ENCODE assay signal across 9 cellular contexts in the genomic region with DNA sequence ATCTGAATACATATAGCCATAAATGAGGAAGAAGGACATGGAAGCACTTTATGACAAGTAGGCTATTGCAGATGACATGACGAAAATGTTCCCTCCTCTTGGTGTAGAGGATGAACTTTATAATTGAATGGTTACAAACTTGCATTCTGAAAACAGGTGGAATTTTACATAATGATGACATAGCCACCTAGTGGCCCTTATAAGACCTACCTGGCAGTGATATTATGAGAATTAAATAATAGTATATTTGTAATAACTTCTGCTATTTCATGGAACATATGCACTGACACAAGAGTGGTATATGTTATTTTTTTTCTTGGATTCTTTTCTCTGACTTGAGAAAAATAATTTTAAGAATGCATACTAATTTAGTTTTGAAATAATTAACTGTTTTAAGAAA. TPM values are rescaled to one million over a fixed set of nuclear protein-coding genes. Genes with fewer than 3 reads are reported as not detected.
DNase-seq lines count a peak whose midpoint lies in the region; ATAC-seq, FAIRE-seq and TF ChIP-seq lines count a peak whose summit lies in the region.
"Had no signal": no experiment of that assay in that cellular context is flagged by ENCODE, and none has a peak within 500 bp of the region (broad histone marks: within the 10 kb centered on the region; RNA-seq: fewer than 3 reads in every experiment).

No MANE protein-coding gene starts in this region.

- H3K4me1 Mint-ChIP-seq in Caco-2 (ENCODE audit: low read depth, unreplicated experiment) (no peaks in the 10 kb centered on the region), HFFc6 (ENCODE audit: low read depth) (no peaks in the 10 kb centered on the region), astrocyte (ENCODE audit: low read depth, unreplicated experiment) (no peaks in the 10 kb centered on the region)

- POLR2A ChIA-PET in Caco-2 (lab: Charles Lee), result no interaction called here

- H3K27me3 ChIP-seq in Caco-2 (replicated peaks; ENCODE audit: control insufficient read depth, insufficient read depth, low read length), result no peaks in the 10 kb centered on the region
- H3K27me3 ChIP-seq in astrocyte (ENCODE audit: insufficient read depth, low read length), result no peaks in the 10 kb centered on the region
- no peaks in the 10 kb centered on the region for H3K27me3 ChIP-seq in ascending aorta

- H3K4me3 Mint-ChIP-seq in Caco-2 (ENCODE audit: unreplicated experiment) (no peak overlapping the region), HFFc6 (no peak overlapping the region), astrocyte (ENCODE audit: unreplicated experiment) (no peak overlapping the region)

- H3K9me3 Mint-ChIP-seq in Caco-2 (ENCODE audit: unreplicated experiment), result no peaks in the 10 kb centered on the region
- H3K9me3 Mint-ChIP-seq in HFFc6, result peaks cover 4% of the 10 kb centered on the region
- H3K9me3 Mint-ChIP-seq in astrocyte (ENCODE audit: unreplicated experiment), result no peaks in the 10 kb centered on the region

- ATAC-seq in HG03097 (IDR thresholded peaks at IDR 0.05; ENCODE audit: low FRiP score, unreplicated experiment) (no peak), GM21360 (IDR thresholded peaks at IDR 0.05; ENCODE audit: unreplicated experiment) (no peak)

- H3K36me3 ChIP-seq in Caco-2 (ENCODE audit: control insufficient read depth, insufficient read depth, low read length) (no peaks in the 10 kb centered on the region), astrocyte (ENCODE audit: insufficient read depth, low read length) (peaks cover 6% of the 10 kb centered on the region), ascending aorta (peaks cover 24 to 34% of the 10 kb centered on the region in 2 donors)

- DNase-seq in Caco-2 (no peak), HFFc6 (no peak), astrocyte (ENCODE audit: low read depth) (no peak), lung microvascular endothelial cell (ENCODE audit: low read depth in 2 of 2) (peak; percentile 19 to 47), ascending aorta (ENCODE audit: low spot score in 2 of 2) (no peak)
- no peak for DNase-seq in activated CD4-positive, alpha-beta T cell treated with anti-CD3 and anti-CD28 coated beads for 48 hours
- DNase-seq: NCI-H1694 had no signal

- no peaks in the 10 kb centered on the region for H4K20me1 ChIP-seq in astrocyte (ENCODE audit: insufficient read depth, low read length)

- H3K4me3 ChIP-seq in Caco-2 (ENCODE audit: low read depth, low read length) (no peak overlapping the region), astrocyte (ENCODE audit: insufficient read depth, low read depth, low read length) (no peak overlapping the region), ascending aorta (no peak overlapping the region)

- H3K27ac Mint-ChIP-seq in Caco-2 (ENCODE audit: unreplicated experiment) (no peak overlapping the region), HFFc6 (no peak overlapping the region), astrocyte (ENCODE audit: unreplicated experiment) (no peak overlapping the region)

- H3K9me3 ChIP-seq in Caco-2 (no peaks in the 10 kb centered on the region), astrocyte (ENCODE audit: insufficient read depth, low read depth, low read length) (no peaks in the 10 kb centered on the region), ascending aorta (peaks cover 0 to 8% of the 10 kb centered on the region in 2 donors)

- H3K9ac ChIP-seq in astrocyte (ENCODE audit: low read length), result no peak overlapping the region

- no peak overlapping the region for H3K4me2 ChIP-seq in astrocyte (ENCODE audit: low read length)

- H3K79me2 ChIP-seq in astrocyte (ENCODE audit: insufficient read depth, low read length), result no peaks in the 10 kb centered on the region

- intact Hi-C loops in Caco-2 (cut with micrococcal nuclease; ENCODE audit: unreplicated experiment), result loop anchor here (1.0 to 2.0 kb wide), 2 partner anchors 112 to 236 kb away; no protein-coding TSS in a partner anchor
- intact Hi-C loops in ascending aorta (cut with DNase I), result no loop called here

- H2AFZ ChIP-seq in astrocyte (ENCODE audit: low read depth, low read length), result no peak overlapping the region

- H3K27me3 Mint-ChIP-seq in Caco-2 (ENCODE audit: insufficient read depth, unreplicated experiment), result peaks cover 6% of the 10 kb centered on the region
- peaks cover 4% of the 10 kb centered on the region; the same call in 1 of the 2 replicates for H3K27me3 Mint-ChIP-seq in HFFc6 (ENCODE audit: insufficient read depth)
- no peaks in the 10 kb centered on the region for H3K27me3 Mint-ChIP-seq in astrocyte (ENCODE audit: low read depth, unreplicated experiment)

- no TSS peak for BruUV-seq in Caco-2 (replicated peaks; lab: Mats Ljungman, UMichigan)

- FAIRE-seq in astrocyte (lab: Jason Lieb, UNC), result no peak

- TF ChIP-seq CTCF in Caco-2 (IDR thresholded peaks at IDR 0.05; ENCODE audit: insufficient read depth in 1 of 2, low read depth in 1 of 2, low read length in 1 of 2, severe bottlenecking in 1 of 2, unreplicated experiment in 1 of 2) (peak; percentile 38 to 57), HFFc6 (IDR thresholded peaks at IDR 0.05) (peak; percentile 77), astrocyte (IDR thresholded peaks at IDR 0.05; ENCODE audit: insufficient read depth, low read depth, low read length) (peak; percentile 38), ascending aorta (IDR thresholded peaks at IDR 0.05) (peak in 1 of 3 experiments; percentile 20)

- H3K27ac ChIP-seq in astrocyte (ENCODE audit: low read depth, low read length) (no peak overlapping the region), ascending aorta (no peak overlapping the region)

- CTCF ChIA-PET in Caco-2 (lab: Charles Lee), result no interaction called here

- H3K36me3 Mint-ChIP-seq in Caco-2 (ENCODE audit: insufficient read depth, unreplicated experiment) (no peaks in the 10 kb centered on the region), HFFc6 (ENCODE audit: low read depth) (peaks cover 18% of the 10 kb centered on the region), astrocyte (ENCODE audit: low read depth, unreplicated experiment) (peaks cover 18% of the 10 kb centered on the region)

- H3K4me1 ChIP-seq in Caco-2, result no peaks in the 10 kb centered on the region
- H3K4me1 ChIP-seq in astrocyte (ENCODE audit: insufficient read depth, low read length), result no peaks in the 10 kb centered on the region
- no peaks in the 10 kb centered on the region for H3K4me1 ChIP-seq in ascending aorta

RNA-seq across cellular contexts. Expression of gene TRIM22, which starts 22.9 kb away (rescaled TPM):
- total RNA-seq in Caco-2 (2022) (0.58 TPM in 1 of 2 replicates, not detected in the other), astrocyte (167 and 205 TPM in 2 replicates), lung microvascular endothelial cell (47.0 and 66.9 TPM in 2 replicates), ascending aorta (32.5 TPM)
- 100 to 1,000 TPM in 5 of 6 experiments, 10 to 100 TPM in 1; 77.9 to 131 (median 118) TPM for total RNA-seq in HFFc6 (2021; fragmentation: NEBNext Ultra II Directional; extraction: Animal tissue kit (Norgen Biotek cat#: 25700))

RNA-seq across cellular contexts. Expression of gene OR56B1, which starts 23.7 kb away (rescaled TPM):
- not detected in 2 replicates for total RNA-seq in Caco-2 (2022)
- total RNA-seq in HFFc6 (2021; fragmentation: NEBNext Ultra II Directional; extraction: Animal tissue kit (Norgen Biotek cat#: 25700)), result not detected
- total RNA-seq in astrocyte, result not detected in 2 replicates
- total RNA-seq in lung microvascular endothelial cell, result not detected in 2 replicates
- total RNA-seq in ascending aorta, result not detected

RNA-seq across cellular contexts. Expression of gene TRIM5, which starts 27.6 kb away (rescaled TPM):
- total RNA-seq in Caco-2 (2022) (21.9 and 25.2 TPM in 2 replicates), astrocyte (45.3 and 55.6 TPM in 2 replicates), lung microvascular endothelial cell (46.4 and 75.4 TPM in 2 replicates), ascending aorta (45.1 TPM)
- 10 to 100 TPM; 35.7 to 49.4 (median 43.5) TPM for total RNA-seq in HFFc6 (2021; fragmentation: NEBNext Ultra II Directional; extraction: Animal tissue kit (Norgen Biotek cat#: 25700))

RNA-seq across cellular contexts. Expression of gene OR52N4, which starts 41.5 kb away (rescaled TPM):
- total RNA-seq in Caco-2 (2022), result not detected in 2 replicates
- not detected for total RNA-seq in HFFc6 (2021; fragmentation: NEBNext Ultra II Directional; extraction: Animal tissue kit (Norgen Biotek cat#: 25700))
- not detected in 2 replicates for total RNA-seq in astrocyte
- total RNA-seq in lung microvascular endothelial cell, result not detected in 2 replicates
- total RNA-seq in ascending aorta, result not detected

Comparison
In these comparisons a context has a peak if more than half of its experiments do, and no peak if none do; other contexts are left out.
1. DNase-seq: peak in lung microvascular endothelial cell (2 of 2); none in Caco-2 (0 of 2), HFFc6 (single experiment), astrocyte (single experiment), ascending aorta (0 of 2) and activated CD4-positive, alpha-beta T cell treated with anti-CD3 and anti-CD28 coated beads for 48 hours (single experiment).
2. RNA of gene TRIM22, which starts 22.9 kb away (total RNA-seq): 167 to 205 TPM in astrocyte, 77.9 to 131 TPM in HFFc6, 47.0 to 66.9 TPM in lung microvascular endothelial cell and 32.5 TPM in ascending aorta (single experiment); 0.58 TPM in Caco-2; every median in the first group is over 10 times any median in the second.